ENCODE assay signal across 19 cellular contexts in the genomic region with DNA sequence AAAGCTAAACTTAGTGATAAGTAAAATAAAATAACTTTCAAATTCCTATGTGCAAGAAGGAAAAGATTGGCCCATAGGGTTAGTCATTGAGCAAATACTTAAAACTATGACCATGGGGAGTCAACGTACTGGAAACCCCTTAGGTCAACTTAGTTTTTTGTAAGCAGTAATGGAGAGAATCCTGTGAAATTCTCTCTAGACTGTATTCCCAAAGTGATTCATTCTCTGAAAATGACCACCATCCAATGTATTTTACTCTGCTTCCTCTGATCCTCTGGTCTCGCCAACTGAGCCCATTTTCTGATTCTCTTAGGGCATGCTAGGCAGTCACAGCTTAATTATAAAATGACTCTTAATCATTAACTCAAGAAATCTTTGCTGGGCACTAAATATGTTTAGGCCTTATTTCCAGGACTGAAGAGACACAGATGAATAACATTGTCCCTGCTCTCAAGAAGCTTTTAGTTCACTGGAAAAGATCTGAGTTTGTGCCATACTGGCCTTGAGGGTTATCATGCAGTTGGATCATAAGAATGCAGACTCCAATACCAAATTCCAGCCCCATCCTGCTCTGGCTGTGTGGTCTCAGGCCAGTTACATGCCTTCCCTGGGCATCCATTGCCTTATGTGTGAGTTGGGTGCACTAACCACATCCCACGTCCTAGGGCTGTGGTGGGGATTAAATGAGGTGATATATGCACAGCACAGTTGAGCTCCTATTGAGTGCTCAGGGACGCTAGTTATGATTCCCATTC.
A peak's percentile ranks its signal among the peaks of the same experiment; 100 is the strongest.
DNase-seq lines count a peak whose midpoint lies in the region; ATAC-seq, FAIRE-seq and TF ChIP-seq lines count a peak whose summit lies in the region.
"Had no signal": no experiment of that assay in that cellular context is flagged by ENCODE, and none has a peak within 500 bp of the region (broad histone marks: within the 10 kb centered on the region; RNA-seq: fewer than 3 reads in every experiment).

No MANE protein-coding gene starts in this region.

- no peak for TF ChIP-seq POLR2A in HepG2 (IDR thresholded peaks at IDR 0.05; ENCODE audit: insufficient read depth in 1 of 2, low read depth in 2 of 2, low read length in 2 of 2)

- H3K4me1 ChIP-seq in osteoblast (ENCODE audit: insufficient read depth, low read length) (no peaks in the 10 kb centered on the region), HepG2 (ENCODE audit: insufficient read depth, low read length) (no peaks in the 10 kb centered on the region)

- WGBS in HepG2 (ENCODE audit: low lambda C conversion rate) = 1% methylated on average over 4 of the region's 4 CpGs

- H3K27me3 ChIP-seq in MG63 (no peaks in the 10 kb centered on the region), osteoblast (ENCODE audit: insufficient read depth, low read length) (no peaks in the 10 kb centered on the region), HepG2 (ENCODE audit: control insufficient read depth in 1 of 2, insufficient read depth in 2 of 2, low read length in 2 of 2) (no peaks in the 10 kb centered on the region; a peak in 1 of 5 replicates)

- DNase-seq in MG63 (peak; percentile 5), astrocyte of the cerebellum (ENCODE audit: low read depth) (peak; percentile 55), fibroblast of villous mesenchyme (ENCODE audit: low read depth) (peak; percentile 13), osteoblast (ENCODE audit: insufficient read length, low spot score, missing footprints) (peak; percentile 29), HepG2 (ENCODE audit: low spot score) (no peak), anterior cingulate cortex (lab: John Stamatoyannopoulos, UW) (no peak), LoVo (ENCODE audit: low spot score) (no peak)
- DNase-seq: COR-L47, EL, GOT3, NCI-H1092, NCI-H146, NCI-H2081, NCI-H510A treated with DMSO at 0.1 percent for 48 hours, NCI-H82, PC-9 had no signal

- peaks cover 13% of the 10 kb centered on the region for H3K9me3 ChIP-seq in MG63
- peaks cover 10% of the 10 kb centered on the region for H3K9me3 ChIP-seq in osteoblast (ENCODE audit: low read depth, low read length)
- H3K9me3 ChIP-seq in HepG2 (ENCODE audit: low read length) = no peaks in the 10 kb centered on the region

- no peak overlapping the region for H3K4me3 ChIP-seq in MG63
- no peak overlapping the region for H3K4me3 ChIP-seq in astrocyte of the cerebellum (ENCODE audit: low read depth, low read length)
- H3K4me3 ChIP-seq in fibroblast of villous mesenchyme (ENCODE audit: low read depth, low read length) = no peak overlapping the region
- no peak overlapping the region for H3K4me3 ChIP-seq in osteoblast (ENCODE audit: insufficient read depth, low read length)
- no peak overlapping the region for H3K4me3 ChIP-seq in HepG2 (replicated peaks in 1 of 3; ENCODE audit: insufficient read depth in 1 of 3, low read depth in 2 of 3, low read length in 3 of 3)
- H3K4me3 ChIP-seq: PC-9 had no signal

- no peak for TF ChIP-seq RAD21 in HepG2 (CRISPR knock-in tag; IDR thresholded peaks at IDR 0.05)

- in situ Hi-C loops in astrocyte of the cerebellum (cut with HindIII; ENCODE audit: low sequenced_read_pairs) = no loop called here
- in situ Hi-C loops in HepG2 (cut with HindIII; ENCODE audit: extremely low pct_ligation_motif_present, low pct_unique_long_range_greater_than_20kb) = no loop called here

- no TSS peak for BruUV-seq in HepG2 (replicated peaks; lab: Mats Ljungman, UMichigan)

- H3K36me3 ChIP-seq in MG63 (no peaks in the 10 kb centered on the region), osteoblast (ENCODE audit: insufficient read depth, low read length) (no peaks in the 10 kb centered on the region), HepG2 (replicated peaks in 1 of 2; ENCODE audit: control insufficient read depth in 1 of 2, insufficient read depth in 2 of 2, low read length in 2 of 2) (no peaks in the 10 kb centered on the region)

- TF ChIP-seq CTCF in astrocyte of the cerebellum (IDR thresholded peaks at IDR 0.05; ENCODE audit: low read depth, low read length, missing control alignments) (no peak), fibroblast of villous mesenchyme (IDR thresholded peaks at IDR 0.05; ENCODE audit: insufficient read depth, low read depth, low read length) (no peak), osteoblast (IDR thresholded peaks at IDR 0.05; ENCODE audit: extremely low read depth, low read depth, low read length) (no peak), HepG2 (CRISPR knock-in tag; IDR thresholded peaks at IDR 0.05) (no peak)

- no peak overlapping the region for H3K9ac ChIP-seq in HepG2 (ENCODE audit: insufficient read depth, low read depth, low read length)

- ATAC-seq in HepG2 (no peak), HG02610 (IDR thresholded peaks at IDR 0.05; ENCODE audit: unreplicated experiment) (no peak)
- ATAC-seq: Right ventricle myocardium inferior had no signal

- intact Hi-C loops in HepG2 (cut with micrococcal nuclease; ENCODE audit: unreplicated experiment) = no loop called here

- TF ChIP-seq EP300 in HepG2 (IDR thresholded peaks at IDR 0.05; ENCODE audit: low read depth in 2 of 2, low read length in 2 of 2) (no peak), HepG2 (CRISPR knock-in tag; IDR thresholded peaks at IDR 0.05; ENCODE audit: borderline replicate concordance) (no peak)

- CTCF ChIA-PET in HepG2 (lab: Yijun Ruan, JAX; ENCODE audit: low intra/inter-chr PET ratio, low total read pairs) = no interaction called here

- H4K20me1 ChIP-seq in osteoblast (ENCODE audit: insufficient read depth, low read length) (no peaks in the 10 kb centered on the region), HepG2 (ENCODE audit: insufficient read depth, low read length) (no peaks in the 10 kb centered on the region)

- no peak for FAIRE-seq in HepG2 (lab: Jason Lieb, UNC)
- FAIRE-seq: HTR-8/SVneo had no signal

- H2AFZ ChIP-seq in osteoblast (ENCODE audit: low read length) = no peak overlapping the region
- no peak overlapping the region for H2AFZ ChIP-seq in HepG2 (ENCODE audit: low read length)
- H2AFZ ChIP-seq: PC-9 had no signal

- H3K79me2 ChIP-seq in osteoblast (ENCODE audit: insufficient read depth, low read length) (no peaks in the 10 kb centered on the region), HepG2 (ENCODE audit: insufficient read depth, low read length) (no peaks in the 10 kb centered on the region)

- POLR2A ChIA-PET in HepG2 (lab: Yijun Ruan, JAX) = no interaction called here

- H3K27ac ChIP-seq in osteoblast (ENCODE audit: low read depth, low read length) (no peak overlapping the region), HepG2 (ENCODE audit: extremely low read length, insufficient read depth, low read length) (no peak overlapping the region)
- H3K27ac ChIP-seq: PC-9 had no signal

- H3K4me2 ChIP-seq in osteoblast (ENCODE audit: insufficient read depth, low read length) (no peak overlapping the region), HepG2 (ENCODE audit: low read depth, low read length) (no peak overlapping the region)
- H3K4me2 ChIP-seq: PC-9 had no signal

TF ChIP-seq in HepG2, 621 proteins besides CTCF, POLR2A, EP300 and RAD21:
- no peak for TF ChIP-seq MIER3 (CRISPR knock-in tag; IDR thresholded peaks at IDR 0.05; ENCODE audit: borderline replicate concordance)
- TF ChIP-seq KMT2B (CRISPR knock-in tag; IDR thresholded peaks at IDR 0.05) = no peak
- TF ChIP-seq ZFP1 (CRISPR knock-in tag; IDR thresholded peaks at IDR 0.05) = no peak
- no peak for TF ChIP-seq NR2F6 (IDR thresholded peaks at IDR 0.05)
- TF ChIP-seq NR2F6 (CRISPR knock-in tag; IDR thresholded peaks at IDR 0.05) = no peak
TF ChIP-seq in HepG2: peak in this region for 0.

Comparison
In these comparisons a context has a peak if more than half of its experiments do, and no peak if none do; other contexts are left out.
1. DNase-seq: peak in MG63 (single experiment), astrocyte of the cerebellum (single experiment), fibroblast of villous mesenchyme (single experiment) and osteoblast (single experiment); none in HepG2 (single experiment), anterior cingulate cortex (0 of 58) and LoVo (single experiment).